In the genomic region with DNA sequence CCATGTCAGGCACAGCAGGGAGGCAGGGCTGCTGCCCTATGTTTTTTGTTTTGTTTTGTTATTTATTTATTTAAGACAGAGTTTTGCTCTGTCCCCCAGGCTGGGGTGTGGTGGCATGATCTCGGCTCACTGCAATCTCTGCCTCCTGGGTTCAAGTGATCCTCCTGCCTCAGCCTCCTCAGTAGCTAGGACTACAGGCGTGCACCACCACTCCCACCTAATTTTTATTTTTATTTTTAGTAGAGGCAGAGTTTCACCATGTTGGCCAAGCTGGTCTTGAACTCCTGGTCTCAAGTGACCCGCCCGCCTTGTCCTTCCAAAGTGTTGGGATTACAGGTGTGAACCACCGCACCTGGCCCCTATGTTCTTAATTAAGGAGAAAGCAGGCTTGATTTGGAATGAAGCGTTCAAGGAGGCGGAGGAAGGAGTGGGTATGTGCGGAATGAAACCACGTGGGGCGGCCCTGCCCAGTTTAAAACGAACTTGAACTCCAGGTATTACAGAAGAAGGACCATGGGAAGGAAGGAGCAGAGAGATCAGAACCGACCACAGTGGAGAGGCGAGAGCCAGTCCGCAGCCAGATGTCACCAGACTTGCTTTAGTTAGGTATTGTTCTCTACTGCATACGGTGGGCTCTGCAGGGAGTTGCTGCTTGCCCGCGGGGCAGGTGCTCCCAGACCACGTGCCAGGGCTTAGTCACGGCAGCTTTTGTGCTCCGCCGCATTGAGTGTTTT, we compare ENCODE assay signal across 1 cellular context.
TF ChIP-seq lines count a peak whose summit lies in the region.

No MANE protein-coding gene starts in this region.

TF ChIP-seq in WTC11, 78 proteins besides CTCF, POLR2A, EP300 and RAD21:
- TF ChIP-seq ESRRA (CRISPR knock-in tag; IDR thresholded peaks at IDR 0.05; ENCODE audit: borderline replicate concordance): no peak
- TF ChIP-seq ZNF671 (CRISPR knock-in tag; IDR thresholded peaks at IDR 0.05): no peak
- no peak for TF ChIP-seq JUN (CRISPR knock-in tag; IDR thresholded peaks at IDR 0.05)
- TF ChIP-seq, protein P1, sequence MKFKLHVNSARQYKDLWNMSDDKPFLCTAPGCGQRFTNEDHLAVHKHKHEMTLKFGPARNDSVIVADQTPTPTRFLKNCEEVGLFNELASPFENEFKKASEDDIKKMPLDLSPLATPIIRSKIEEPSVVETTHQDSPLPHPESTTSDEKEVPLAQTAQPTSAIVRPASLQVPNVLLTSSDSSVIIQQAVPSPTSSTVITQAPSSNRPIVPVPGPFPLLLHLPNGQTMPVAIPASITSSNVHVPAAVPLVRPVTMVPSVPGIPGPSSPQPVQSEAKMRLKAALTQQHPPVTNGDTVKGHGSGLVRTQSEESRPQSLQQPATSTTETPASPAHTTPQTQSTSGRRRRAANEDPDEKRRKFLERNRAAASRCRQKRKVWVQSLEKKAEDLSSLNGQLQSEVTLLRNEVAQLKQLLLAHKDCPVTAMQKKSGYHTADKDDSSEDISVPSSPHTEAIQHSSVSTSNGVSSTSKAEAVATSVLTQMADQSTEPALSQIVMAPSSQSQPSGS (CRISPR knock-in tag; IDR thresholded peaks at IDR 0.05; ENCODE audit: borderline replicate concordance, low read depth): no peak
- TF ChIP-seq ETV6 (CRISPR knock-in tag; IDR thresholded peaks at IDR 0.05): no peak
- no peak for TF ChIP-seq FOXP1 (CRISPR knock-in tag; IDR thresholded peaks at IDR 0.05; ENCODE audit: borderline replicate concordance)
- TF ChIP-seq CBFB (CRISPR knock-in tag; IDR thresholded peaks at IDR 0.05; ENCODE audit: low read depth): no peak
- TF ChIP-seq, protein P2, sequence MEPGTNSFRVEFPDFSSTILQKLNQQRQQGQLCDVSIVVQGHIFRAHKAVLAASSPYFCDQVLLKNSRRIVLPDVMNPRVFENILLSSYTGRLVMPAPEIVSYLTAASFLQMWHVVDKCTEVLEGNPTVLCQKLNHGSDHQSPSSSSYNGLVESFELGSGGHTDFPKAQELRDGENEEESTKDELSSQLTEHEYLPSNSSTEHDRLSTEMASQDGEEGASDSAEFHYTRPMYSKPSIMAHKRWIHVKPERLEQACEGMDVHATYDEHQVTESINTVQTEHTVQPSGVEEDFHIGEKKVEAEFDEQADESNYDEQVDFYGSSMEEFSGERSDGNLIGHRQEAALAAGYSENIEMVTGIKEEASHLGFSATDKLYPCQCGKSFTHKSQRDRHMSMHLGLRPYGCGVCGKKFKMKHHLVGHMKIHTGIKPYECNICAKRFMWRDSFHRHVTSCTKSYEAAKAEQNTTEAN (CRISPR knock-in tag; IDR thresholded peaks at IDR 0.05): no peak
